30 cellular contexts compared by ENCODE assay signal in the genomic region with DNA sequence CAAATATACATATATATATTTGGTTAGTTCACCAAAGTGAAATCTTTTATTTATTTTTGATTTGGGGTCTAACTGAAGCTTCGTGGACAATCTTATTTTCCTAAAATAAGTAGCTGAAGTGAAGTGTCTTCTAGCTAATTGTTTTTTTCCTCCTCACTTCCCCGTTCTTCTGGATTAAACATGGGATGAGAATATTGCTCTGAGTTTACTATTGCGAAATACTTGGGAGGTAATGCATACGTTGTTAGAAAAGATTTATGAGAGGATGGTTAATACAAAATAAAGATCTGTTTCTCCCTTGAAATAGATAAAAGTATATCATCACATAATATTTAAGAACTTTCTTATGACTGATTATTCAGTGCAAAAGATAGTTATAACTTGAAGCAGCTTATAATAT.
"Had no signal": no experiment of that assay in that cellular context is flagged by ENCODE, and none has a peak within 500 bp of the region (broad histone marks: within the 10 kb centered on the region; RNA-seq: fewer than 3 reads in every experiment).

No MANE protein-coding gene starts in this region.

- H3K27ac ChIP-seq: neutrophil, pancreas, psoas muscle, skin epidermis, spleen, suprapubic skin, testis, tibial artery, transverse colon, upper lobe of right lung, uterus had no signal

- H3K36me3 ChIP-seq: neutrophil, pancreas, spleen, suprapubic skin, tibial artery, transverse colon, upper lobe of right lung, uterus had no signal

- H3K4me3 ChIP-seq: pancreas, psoas muscle, skin epidermis, smooth muscle cell, spleen, suprapubic skin, testis, tibial artery, transverse colon, upper lobe of right lung, uterus had no signal

- H3K4me1 ChIP-seq: pancreas, psoas muscle, spleen, suprapubic skin, testis, tibial artery, transverse colon, upper lobe of right lung, uterus had no signal

- H3K9me3 ChIP-seq: neutrophil, pancreas, psoas muscle, spleen, suprapubic skin, testis, tibial artery, transverse colon, upper lobe of right lung, uterus had no signal

- H3K9me3 Mint-ChIP-seq: natural killer cell treated with Interleukin-12 subunit alpha and Interleukin-12 subunit beta and Interleukin-15 and Interleukin-18, amount 100 ng/mL, for 72 hours; nephron progenitor cell; stimulated activated memory B cell treated with anti-CD40 and anti-IgM and Interleukin-4, amounts not matched to agents 10 μg/mL and 1 μg/mL and 100 μg/mL, for 72 hours; stimulated activated naive CD8-positive, alpha-beta T cell treated with anti-CD3 and anti-CD28 coated beads, Interleukin-15, amount 100 ng/mL, for 72 hours; type B pancreatic cell had no signal

- H3K27ac Mint-ChIP-seq: naive thymus-derived CD8-positive, alpha-beta T cell; natural killer cell treated with Interleukin-12 subunit alpha and Interleukin-12 subunit beta and Interleukin-15 and Interleukin-18, amount 100 ng/mL, for 72 hours; nephron progenitor cell; stimulated activated memory B cell treated with anti-CD40 and anti-IgM and Interleukin-4, amounts not matched to agents 10 μg/mL and 1 μg/mL and 100 μg/mL, for 72 hours; stimulated activated naive CD8-positive, alpha-beta T cell treated with anti-CD3 and anti-CD28 coated beads, Interleukin-15, amount 100 ng/mL, for 72 hours; type B pancreatic cell had no signal

- DNase-seq: naive thymus-derived CD8-positive, alpha-beta T cell; nephron progenitor cell; nucleus accumbens; pancreas; psoas muscle; right cardiac atrium; spleen; stimulated activated CD4-positive, alpha-beta T cell treated with anti-CD3 and anti-CD28 coated beads, Interleukin-12 subunit alpha, Interleukin-12 subunit beta, amount 100 ng/mL, for 4 hours; stimulated activated CD4-positive, alpha-beta T cell treated with anti-CD3 and anti-CD28 coated beads, Interleukin-1b, Interleukin-23, amount 100 ng/mL, for 48 hours; stimulated activated CD4-positive, alpha-beta T cell treated with anti-CD3 and anti-CD28 coated beads, Interleukin-4, amount 100 ng/mL, for 1 hour; stimulated activated CD4-positive, alpha-beta T cell treated with anti-CD3 and anti-CD28 coated beads, Interleukin-4, amount 100 ng/mL, for 4 hours; stimulated activated CD8-positive, alpha-beta memory T cell treated with anti-CD3 and anti-CD28 coated beads, Interleukin-4, amount 100 ng/mL, for 48 hours; stimulated activated naive CD4-positive, alpha-beta T cell; stimulated activated naive CD8-positive, alpha-beta T cell treated with anti-CD3 and anti-CD28 coated beads, Interleukin-15, amount 100 ng/mL, for 72 hours; stimulated activated naive CD8-positive, alpha-beta T cell treated with anti-CD3 and anti-CD28 coated beads, Interleukin-15, Interleukin-2, amounts not matched to agents 100 U/mL and 50 U/mL, for 24 hours; substantia nigra; testis; tibial artery; transverse colon; upper lobe of right lung; uterus had no signal

- H3K27me3 Mint-ChIP-seq: natural killer cell treated with Interleukin-12 subunit alpha and Interleukin-12 subunit beta and Interleukin-15 and Interleukin-18, amount 100 ng/mL, for 72 hours; stimulated activated memory B cell treated with anti-CD40 and anti-IgM and Interleukin-4, amounts not matched to agents 10 μg/mL and 1 μg/mL and 100 μg/mL, for 72 hours; stimulated activated naive CD8-positive, alpha-beta T cell treated with anti-CD3 and anti-CD28 coated beads, Interleukin-15, amount 100 ng/mL, for 72 hours; type B pancreatic cell had no signal

- ATAC-seq: naive thymus-derived CD8-positive, alpha-beta T cell; natural killer cell treated with Interleukin-12 subunit alpha and Interleukin-12 subunit beta and Interleukin-15 and Interleukin-18, amount 100 ng/mL, for 72 hours; pancreas; psoas muscle; right cardiac atrium; sciatic nerve; stimulated activated memory B cell treated with anti-CD40 and anti-IgM and Interleukin-4, amounts not matched to agents 10 μg/mL and 1 μg/mL and 100 μg/mL, for 72 hours; stimulated activated naive CD8-positive, alpha-beta T cell treated with anti-CD3 and anti-CD28 coated beads, Interleukin-15, amount 100 ng/mL, for 72 hours; stimulated activated naive CD8-positive, alpha-beta T cell treated with anti-CD3 and anti-CD28 coated beads, Interleukin-15, Interleukin-2, amounts not matched to agents 100 U/mL and 50 U/mL, for 24 hours; upper lobe of right lung had no signal

- FAIRE-seq: pancreas had no signal

- H3K4me3 Mint-ChIP-seq: naive thymus-derived CD8-positive, alpha-beta T cell; natural killer cell treated with Interleukin-12 subunit alpha and Interleukin-12 subunit beta and Interleukin-15 and Interleukin-18, amount 100 ng/mL, for 72 hours; nephron progenitor cell; neural crest cell; stimulated activated memory B cell treated with anti-CD40 and anti-IgM and Interleukin-4, amounts not matched to agents 10 μg/mL and 1 μg/mL and 100 μg/mL, for 72 hours; stimulated activated naive CD8-positive, alpha-beta T cell treated with anti-CD3 and anti-CD28 coated beads, Interleukin-15, amount 100 ng/mL, for 72 hours; type B pancreatic cell had no signal

- H3K27me3 ChIP-seq: neutrophil, spleen, suprapubic skin, testis, tibial artery, transverse colon, upper lobe of right lung, uterus had no signal

- H3K36me3 Mint-ChIP-seq: naive thymus-derived CD8-positive, alpha-beta T cell; natural killer cell treated with Interleukin-12 subunit alpha and Interleukin-12 subunit beta and Interleukin-15 and Interleukin-18, amount 100 ng/mL, for 72 hours; stimulated activated memory B cell treated with anti-CD40 and anti-IgM and Interleukin-4, amounts not matched to agents 10 μg/mL and 1 μg/mL and 100 μg/mL, for 72 hours; type B pancreatic cell had no signal

- H3K4me1 Mint-ChIP-seq: naive thymus-derived CD8-positive, alpha-beta T cell; stimulated activated memory B cell treated with anti-CD40 and anti-IgM and Interleukin-4, amounts not matched to agents 10 μg/mL and 1 μg/mL and 100 μg/mL, for 72 hours; stimulated activated naive CD8-positive, alpha-beta T cell treated with anti-CD3 and anti-CD28 coated beads, Interleukin-15, amount 100 ng/mL, for 72 hours had no signal

- H3K4me2 ChIP-seq: smooth muscle cell had no signal
